In genomic region chr18:10285283-10285640, GRCh38 we compare ENCODE assay signal across 1 cellular context.
TF ChIP-seq lines count a peak whose summit lies in the region.

No MANE protein-coding gene starts in this region.

TF ChIP-seq in GM23338, 12 proteins besides CTCF, POLR2A, EP300 and RAD21 (continued from another document):
- TF ChIP-seq ZNF462 (CRISPR knock-in tag; IDR thresholded peaks at IDR 0.05) (no peak), POLR2AphosphoS5 (IDR thresholded peaks at IDR 0.05; ENCODE audit: low read depth) (no peak), JUNB (IDR thresholded peaks at IDR 0.05; ENCODE audit: unreplicated experiment) (no peak), ETS1 (IDR thresholded peaks at IDR 0.05) (no peak), EZH2 (IDR thresholded peaks at IDR 0.05; ENCODE audit: low read depth, unreplicated experiment) (no peak)
